ENCODE assay signal across 23 cellular contexts in the genomic region with DNA sequence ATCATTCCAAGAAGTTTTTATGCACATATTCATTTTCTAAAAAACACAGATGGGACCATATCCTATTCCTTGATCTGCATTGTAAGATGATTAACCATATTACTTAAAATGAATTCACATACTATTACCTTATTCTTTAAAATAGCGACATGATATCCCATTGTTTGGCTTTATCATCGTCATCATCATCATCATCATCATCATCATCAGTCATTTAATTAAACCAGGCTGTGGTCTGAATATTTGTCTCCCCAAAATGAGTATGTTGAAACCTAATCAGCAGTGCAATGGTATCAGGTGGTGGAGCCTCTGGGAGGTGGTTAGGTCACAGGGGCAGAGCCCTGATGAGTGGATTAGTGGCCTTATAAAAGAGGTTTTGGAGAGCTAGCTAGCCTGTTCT. TPM values are rescaled to one million over a fixed set of nuclear protein-coding genes. Genes with fewer than 3 reads are reported as not detected.
DNase-seq lines count a peak whose midpoint lies in the region; ATAC-seq and TF ChIP-seq lines count a peak whose summit lies in the region.
"Had no signal": no experiment of that assay in that cellular context is flagged by ENCODE, and none has a peak within 500 bp of the region (broad histone marks: within the 10 kb centered on the region; RNA-seq: fewer than 3 reads in every experiment).

No MANE protein-coding gene starts in this region.

- TF ChIP-seq CTCF in left ventricle myocardium inferior (IDR thresholded peaks at IDR 0.05; ENCODE audit: borderline replicate concordance) (no peak), glutamatergic neuron (IDR thresholded peaks at IDR 0.05; ENCODE audit: partially characterized antibody, unreplicated experiment) (no peak), psoas muscle (IDR thresholded peaks at IDR 0.05) (no peak)

- DNase-seq in left ventricle myocardium inferior, result no peak
- no peak for DNase-seq in Right ventricle myocardium superior
- DNase-seq in Karpas-422, result no peak
- DNase-seq in glutamatergic neuron, result no peak
- DNase-seq in stimulated activated effector memory CD8-positive, alpha-beta T cell treated with anti-CD3 and anti-CD28 coated beads, Interleukin-12 subunit alpha, Interleukin-12 subunit beta, amount 100 ng/mL, for 72 hours (ENCODE audit: low spot score in 2 of 2), result no peak
- DNase-seq in psoas muscle, result no peak
- DNase-seq in NCI-H1105 (lab: John Stamatoyannopoulos, UW), result no peak
- no peak for DNase-seq in COLO829 (ENCODE audit: low spot score)
- DNase-seq: AML-193, EL, GF-D8, GOT3, MM.1S, NCI-H1048, NCI-H1436, NCI-H524 treated with DMSO at 0.1 percent for 48 hours, PC-9, RPMI8226, SHP77 treated with DMSO at 0.1 percent for 48 hours had no signal

- H3K9me3 Mint-ChIP-seq in glutamatergic neuron (ENCODE audit: unreplicated experiment), result peaks cover 43% of the 10 kb centered on the region
- peaks cover 3% of the 10 kb centered on the region for H3K9me3 Mint-ChIP-seq in stimulated activated effector memory CD8-positive, alpha-beta T cell treated with anti-CD3 and anti-CD28 coated beads, Interleukin-12 subunit alpha, Interleukin-12 subunit beta, amount 100 ng/mL, for 72 hours

- H3K4me1 ChIP-seq in left ventricle myocardium inferior (peaks cover 97% of the 10 kb centered on the region), Karpas-422 (ENCODE audit: low read length) (peaks cover 57% of the 10 kb centered on the region), psoas muscle (peaks cover 56% of the 10 kb centered on the region)

- WGBS in psoas muscle, 3 donors, result 88 to 92% (median 91%) methylated on average over 2 of the region's 2 CpGs

- H3K27me3 ChIP-seq in left ventricle myocardium inferior (ENCODE audit: low read depth) (no peaks in the 10 kb centered on the region), Karpas-422 (ENCODE audit: low read length) (no peaks in the 10 kb centered on the region), psoas muscle (ENCODE audit: insufficient read depth in 3 of 3, low read length in 2 of 3) (no peaks in the 10 kb centered on the region)

- intact Hi-C loops in left ventricle myocardium inferior (cut with micrococcal nuclease) (loop anchor here (5.0 to 10.0 kb wide), 2 partner anchors 81 to 133 kb away; partner anchors contain the start of gene ULK4), Right ventricle myocardium superior (cut with DNase I) (no loop called here), psoas muscle (cut with DNase I) (loop anchor here (5.0 to 10.0 kb wide), 3 partner anchors 133 to 1511 kb away; partner anchors contain the start of gene ULK4 (in 1 of the 2))

- peaks cover 25% of the 10 kb centered on the region for H3K27me3 Mint-ChIP-seq in glutamatergic neuron (ENCODE audit: unreplicated experiment)

- ATAC-seq in Right ventricle myocardium superior (ENCODE audit: poor library complexity) (no peak), psoas muscle (no peak)
- peak; percentile 25 for ATAC-seq in stimulated activated effector memory CD8-positive, alpha-beta T cell treated with anti-CD3 and anti-CD28 coated beads, Interleukin-12 subunit alpha, Interleukin-12 subunit beta, amount 100 ng/mL, for 72 hours
- ATAC-seq: HCT116, K562 had no signal

- no peaks in the 10 kb centered on the region for H3K9me2 ChIP-seq in Karpas-422 (replicated peaks; ENCODE audit: insufficient read depth, low read length)

- H2AFZ ChIP-seq in Karpas-422 (ENCODE audit: low read length), result no peak overlapping the region
- H2AFZ ChIP-seq: PC-9 had no signal

- peaks cover 70% of the 10 kb centered on the region for H3K4me1 Mint-ChIP-seq in glutamatergic neuron (ENCODE audit: low read depth, unreplicated experiment)
- H3K4me1 Mint-ChIP-seq in stimulated activated effector memory CD8-positive, alpha-beta T cell treated with anti-CD3 and anti-CD28 coated beads, Interleukin-12 subunit alpha, Interleukin-12 subunit beta, amount 100 ng/mL, for 72 hours, result peaks cover 40% of the 10 kb centered on the region

- no peaks in the 10 kb centered on the region for H4K20me1 ChIP-seq in Karpas-422 (ENCODE audit: insufficient read depth, low read depth, low read length)

- no peak overlapping the region for H3K4me2 ChIP-seq in Karpas-422 (ENCODE audit: low read depth, low read length, poor library complexity, severe bottlenecking)
- H3K4me2 ChIP-seq: PC-9 had no signal

- no peak overlapping the region for H3K4me3 Mint-ChIP-seq in glutamatergic neuron (ENCODE audit: unreplicated experiment)
- no peak overlapping the region for H3K4me3 Mint-ChIP-seq in stimulated activated effector memory CD8-positive, alpha-beta T cell treated with anti-CD3 and anti-CD28 coated beads, Interleukin-12 subunit alpha, Interleukin-12 subunit beta, amount 100 ng/mL, for 72 hours
- H3K4me3 Mint-ChIP-seq: CD14-positive monocyte had no signal

- H3K27ac Mint-ChIP-seq in glutamatergic neuron (ENCODE audit: unreplicated experiment), result peak overlapping the region; percentile 45
- no peak overlapping the region for H3K27ac Mint-ChIP-seq in stimulated activated effector memory CD8-positive, alpha-beta T cell treated with anti-CD3 and anti-CD28 coated beads, Interleukin-12 subunit alpha, Interleukin-12 subunit beta, amount 100 ng/mL, for 72 hours

- H3K4me3 ChIP-seq in left ventricle myocardium inferior (no peak overlapping the region), Karpas-422 (ENCODE audit: low read length) (no peak overlapping the region), psoas muscle (no peak overlapping the region)
- H3K4me3 ChIP-seq: K562, PC-9, SK-N-MC had no signal

- no peaks in the 10 kb centered on the region for H3K9me3 ChIP-seq in left ventricle myocardium inferior (replicated peaks)
- H3K9me3 ChIP-seq in Karpas-422 (ENCODE audit: low read length), result no peaks in the 10 kb centered on the region
- no peaks in the 10 kb centered on the region for H3K9me3 ChIP-seq in psoas muscle

- H3K36me3 ChIP-seq in left ventricle myocardium inferior, result peaks cover 5% of the 10 kb centered on the region
- peaks cover 4% of the 10 kb centered on the region; the same call in 1 of the 2 replicates for H3K36me3 ChIP-seq in Karpas-422 (ENCODE audit: insufficient read depth, low read length)
- H3K36me3 ChIP-seq in psoas muscle (ENCODE audit: insufficient read depth in 1 of 2, low read depth in 1 of 2), result no peaks in the 10 kb centered on the region

- H3K27ac ChIP-seq in left ventricle myocardium inferior (replicated peaks) (peak overlapping the region; percentile 87), Karpas-422 (ENCODE audit: low read length) (0 out of 2 replicates have a peak overlapping the region, but pooled peaks have one; percentile 9), psoas muscle (no peak overlapping the region)
- H3K27ac ChIP-seq: PC-9, SK-N-MC had no signal

- H3K79me2 ChIP-seq in Karpas-422 (ENCODE audit: low read length), result peaks cover 92% of the 10 kb centered on the region

- H3K36me3 Mint-ChIP-seq in glutamatergic neuron (ENCODE audit: unreplicated experiment), result peaks cover 4% of the 10 kb centered on the region
- peaks cover 31% of the 10 kb centered on the region for H3K36me3 Mint-ChIP-seq in stimulated activated effector memory CD8-positive, alpha-beta T cell treated with anti-CD3 and anti-CD28 coated beads, Interleukin-12 subunit alpha, Interleukin-12 subunit beta, amount 100 ng/mL, for 72 hours

- H3K9ac ChIP-seq in Karpas-422 (ENCODE audit: low read length), result no peak overlapping the region

RNA-seq across cellular contexts. Expression of gene TRAK1, which starts 4.4 kb away (rescaled TPM):
- total RNA-seq in left ventricle myocardium inferior (264 TPM), Right ventricle myocardium superior (273 TPM), glutamatergic neuron (ENCODE audit: unreplicated experiment) (308 TPM), psoas muscle (100 to 1,000 TPM in 3 of 4 donors, 10 to 100 TPM in 1; 94.8 to 128 (median 120) TPM)
- 72.8 and 115 TPM in 2 replicates for total RNA-seq in Karpas-422 (2014; rRNA removed; shearing (Covaris generic); ENCODE audit: low replicate concordance)
- 10 to 100 TPM; 30.8 to 68.2 (median 45.2) TPM for polyA plus RNA-seq in psoas muscle
